ENCODE assay signal across 21 cellular contexts in genomic region chr19:18262917-18263316, GRCh38. TPM values are rescaled to one million over a fixed set of nuclear protein-coding genes. Genes with fewer than 3 reads are reported as not detected.
"Had no signal": no experiment of that assay in that cellular context is flagged by ENCODE, and none has a peak within 500 bp of the region (broad histone marks: within the 10 kb centered on the region; RNA-seq: fewer than 3 reads in every experiment).

No MANE protein-coding gene starts in this region.

- DNase-seq: activated CD4-positive, alpha-beta T cell treated with anti-CD3 and anti-CD28 coated beads, Interleukin-2, amount 50 U/mL, for 48 hours; activated CD8-positive, alpha-beta memory T cell treated with anti-CD3 and anti-CD28 coated beads, Interleukin-2, amount 50 U/mL, for 48 hours; activated naive CD4-positive, alpha-beta T cell treated with Interleukin-2 at 50 U/mL for 16 hours; activated T-cell treated with anti-CD3 and anti-CD28 coated beads, Interleukin-2, amount 50 U/mL, for 4 hours; amygdala; body of pancreas; effector CD4-positive, alpha-beta T cell; heart left ventricle; immature natural killer cell; left lung; midbrain; natural killer cell; stimulated activated CD4-positive, alpha-beta T cell treated with anti-CD3 and anti-CD28 coated beads, Interleukin-4, amount 100 ng/mL, for 24 hours; stimulated activated naive CD4-positive, alpha-beta T cell treated with Interleukin-2 at 50 U/mL for 16 hours; T-cell; upper lobe of left lung had no signal

- H3K4me3 ChIP-seq: body of pancreas, heart left ventricle, left lung, ovary, upper lobe of left lung had no signal

- ATAC-seq: activated T-cell treated with anti-CD3 and anti-CD28 coated beads, Interleukin-2, amount 50 U/mL, for 4 hours; body of pancreas; heart left ventricle; left lung; natural killer cell; right cardiac atrium; WTC11 had no signal

RNA-seq across cellular contexts. Expression of gene IQCN, which starts 11.3 kb away (rescaled TPM):
- total RNA-seq: pulmonary artery endothelial cell had no signal

RNA-seq across cellular contexts. Expression of gene PDE4C, which starts 36.7 kb away (rescaled TPM):
- total RNA-seq: activated CD8-positive, alpha-beta memory T cell treated with anti-CD3 and anti-CD28 coated beads for 36 hours; activated T-cell treated with anti-CD3 and anti-CD28 coated beads, Interleukin-2, amount 50 U/mL, for 4 hours; natural killer cell; T-cell had no signal
- polyA plus RNA-seq: immature natural killer cell had no signal
